Comparison of ENCODE assay signal across 8 cellular contexts in the genomic region with DNA sequence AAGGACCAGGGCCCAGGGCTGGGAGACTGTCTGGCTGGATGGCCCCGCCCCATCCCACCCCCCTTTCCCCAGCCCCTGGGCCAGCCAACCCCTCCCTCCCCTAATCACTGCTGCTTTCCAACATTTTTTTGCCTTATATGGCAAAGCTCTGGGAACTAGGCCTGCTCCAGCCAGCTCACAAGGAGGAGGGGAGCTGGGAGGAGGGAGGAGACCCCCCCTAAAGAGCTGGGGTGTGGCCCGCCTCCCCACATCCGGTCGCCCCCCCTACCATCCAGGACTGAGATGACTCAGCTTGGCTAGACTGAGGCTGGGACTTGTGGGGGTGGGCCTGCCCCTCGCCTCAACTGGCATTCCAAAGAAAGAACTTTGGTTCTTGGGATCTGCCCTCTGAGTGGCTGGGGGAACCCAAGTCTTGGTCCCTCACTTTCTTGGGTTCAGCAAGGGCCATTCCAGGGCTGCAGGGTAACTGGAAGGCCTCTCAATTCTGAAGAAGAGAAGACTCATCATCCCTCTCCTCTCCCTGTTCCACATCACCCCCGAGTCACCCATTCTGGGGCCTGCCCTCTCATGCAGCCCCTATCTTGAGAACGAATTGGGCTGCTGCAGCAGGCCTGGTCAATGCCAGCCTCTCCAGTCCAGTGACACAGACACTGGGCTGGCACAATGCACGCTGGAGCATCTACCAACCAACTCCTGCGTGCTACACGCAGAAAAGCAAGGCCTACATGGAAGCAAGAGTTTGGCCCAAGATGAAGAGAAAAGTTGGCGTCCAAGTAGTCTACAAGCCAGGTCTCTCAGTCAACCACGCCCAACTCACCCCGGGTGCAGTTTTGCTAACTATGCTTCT. TPM values are rescaled to one million over a fixed set of nuclear protein-coding genes. Genes with fewer than 3 reads are reported as not detected.
DNase-seq lines count a peak whose midpoint lies in the region; ATAC-seq and TF ChIP-seq lines count a peak whose summit lies in the region.

No MANE protein-coding gene starts in this region.

- peak overlapping the region; percentile 100 for H3K4me2 ChIP-seq in OCI-LY3 (ENCODE audit: low read length)

- no peaks in the 10 kb centered on the region for H3K9me3 ChIP-seq in OCI-LY3 (ENCODE audit: insufficient read depth, low read length)

- H3K9me3 Mint-ChIP-seq in nephron progenitor cell = peaks cover 33% of the 10 kb centered on the region

- H3K27ac Mint-ChIP-seq in nephron progenitor cell = peak overlapping the region; percentile 80

- H3K27ac ChIP-seq in OCI-LY3 (ENCODE audit: low read length) = peak overlapping the region; percentile 82

- H3K27me3 ChIP-seq in OCI-LY3 (ENCODE audit: low read depth, low read length) = no peaks in the 10 kb centered on the region

- peak overlapping the region; percentile 82 for H3K9ac ChIP-seq in OCI-LY3 (ENCODE audit: low read length)

- ATAC-seq in left lobe of liver = no peak

- H3K79me2 ChIP-seq in OCI-LY3 (ENCODE audit: low read length) = peaks cover 49% of the 10 kb centered on the region

- peak overlapping the region; percentile 90 for H3K4me3 Mint-ChIP-seq in nephron progenitor cell

- peaks cover 29% of the 10 kb centered on the region for H3K36me3 ChIP-seq in OCI-LY3 (replicated peaks; ENCODE audit: low read depth, low read length)

- H3K4me1 Mint-ChIP-seq in nephron progenitor cell = peaks cover 5% of the 10 kb centered on the region

- no peaks in the 10 kb centered on the region for H3K27me3 Mint-ChIP-seq in nephron progenitor cell (ENCODE audit: low read depth, poor library complexity)

- H3K36me3 Mint-ChIP-seq in nephron progenitor cell (ENCODE audit: low read depth) = peaks cover 8% of the 10 kb centered on the region

- peaks cover 27% of the 10 kb centered on the region for H3K4me1 ChIP-seq in OCI-LY3 (ENCODE audit: low read length)

- DNase-seq in AG09309 (ENCODE audit: low read depth) = peak; percentile 92
- DNase-seq in H4 (ENCODE audit: low spot score) = peak; percentile 95
- DNase-seq in activated T-helper 9 cell treated with anti-CD3 and anti-CD28 coated beads, Interleukin-2, amount 50 U/mL, for 16 hours (ENCODE audit: low read depth) = peak; percentile 60
- DNase-seq in fibroblast of peridontal ligament (ENCODE audit: extremely low read depth) = peak; percentile 94
- DNase-seq in nephron progenitor cell = peak; percentile 51
- DNase-seq in stromal cell of bone marrow (ENCODE audit: low read depth) = peak; percentile 90
- no peak for DNase-seq in left lobe of liver (ENCODE audit: low spot score)

- H3K4me3 ChIP-seq in AG09309 (ENCODE audit: control insufficient read depth, low read depth, low read length) = peak overlapping the region; percentile 72
- H3K4me3 ChIP-seq in OCI-LY3 (ENCODE audit: low read length) = peak overlapping the region; percentile 99

- TF ChIP-seq CTCF in AG09309 (IDR thresholded peaks at IDR 0.05; ENCODE audit: control insufficient read depth, insufficient read depth, low read depth, low read length, missing control alignments) (no peak), OCI-LY3 (IDR thresholded peaks at IDR 0.05; ENCODE audit: low read depth, low read length) (no peak), nephron progenitor cell (IDR thresholded peaks at IDR 0.05) (no peak)

- peaks cover 23% of the 10 kb centered on the region for H4K20me1 ChIP-seq in OCI-LY3 (ENCODE audit: insufficient read depth, low read length)

- H2AFZ ChIP-seq in OCI-LY3 (ENCODE audit: low read depth, low read length) = no peak overlapping the region

RNA-seq across cellular contexts. Expression of gene FLNA, which starts 4.8 kb away (rescaled TPM):
- total RNA-seq in H4 (2014; rRNA removed; shearing (Covaris generic)) = 409 and 458 TPM in 2 replicates
- total RNA-seq in left lobe of liver = 76.6 TPM

RNA-seq across cellular contexts. Expression of gene EMD, which starts 9.4 kb away (rescaled TPM):
- total RNA-seq in H4 (2014; rRNA removed; shearing (Covaris generic)) = 53.3 and 69.3 TPM in 2 replicates
- 19.5 TPM for total RNA-seq in left lobe of liver

RNA-seq across cellular contexts. Expression of gene RPL10, which starts 28.5 kb away (rescaled TPM):
- total RNA-seq in H4 (2014; rRNA removed; shearing (Covaris generic)) = 5,829 and 6,316 TPM in 2 replicates
- total RNA-seq in left lobe of liver = 1,085 TPM

RNA-seq across cellular contexts. Expression of gene DNASE1L1, which starts 39.4 kb away (rescaled TPM):
- 19.4 and 21.8 TPM in 2 replicates for total RNA-seq in H4 (2014; rRNA removed; shearing (Covaris generic))
- 14.9 TPM for total RNA-seq in left lobe of liver

RNA-seq across cellular contexts. Expression of gene TAFAZZIN, which starts 41.7 kb away (rescaled TPM):
- total RNA-seq in H4 (2014; rRNA removed; shearing (Covaris generic)) = 15.1 and 15.3 TPM in 2 replicates
- total RNA-seq in left lobe of liver = 21.0 TPM
